Comparison of ENCODE assay signal across 8 cellular contexts in the genomic region with DNA sequence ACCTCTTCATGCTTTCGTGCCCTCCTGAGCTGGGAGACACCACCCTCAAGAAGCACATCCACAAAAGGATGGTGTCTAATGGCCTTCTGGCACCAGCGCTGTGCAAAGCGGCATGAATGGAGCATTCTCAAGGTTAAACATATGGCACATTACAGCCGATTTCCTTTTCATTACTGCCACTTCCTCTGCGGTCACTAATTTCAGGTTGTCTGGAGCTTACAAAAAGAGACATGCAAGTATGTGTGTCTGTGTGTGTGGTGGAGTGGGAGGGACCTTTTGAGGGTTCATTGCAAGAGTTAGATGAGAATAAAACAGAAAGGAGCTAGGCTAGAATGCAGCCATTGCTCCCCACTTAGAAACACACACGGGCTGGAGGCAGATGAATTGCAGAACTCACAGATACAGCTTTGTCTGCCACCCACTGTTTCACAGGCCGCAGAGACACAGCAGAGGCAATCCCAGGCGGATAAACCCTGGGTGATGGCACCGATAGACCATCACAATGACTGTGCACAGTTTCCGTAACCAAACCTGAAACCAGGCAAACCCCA.
DNase-seq lines count a peak whose midpoint lies in the region; ATAC-seq and TF ChIP-seq lines count a peak whose summit lies in the region.

No MANE protein-coding gene starts in this region.

- POLR2A ChIA-PET in RWPE1 (lab: Yijun Ruan, JAX; ENCODE audit: low non-redundant PET), result no interaction called here

- H3K9me3 ChIP-seq in neutrophil, result no peaks in the 10 kb centered on the region

- H3K27me3 Mint-ChIP-seq in activated naive CD8-positive, alpha-beta T cell treated with anti-CD3 and anti-CD28 coated beads for 36 hours, result no peaks in the 10 kb centered on the region

- H3K27ac ChIP-seq in neutrophil (peak overlapping the region; percentile 32), RWPE1 (no peak overlapping the region)

- peak; percentile 43 for ATAC-seq in GM18873 (IDR thresholded peaks at IDR 0.05; ENCODE audit: low FRiP score, unreplicated experiment)
- ATAC-seq in HG03139 (IDR thresholded peaks at IDR 0.05; ENCODE audit: unreplicated experiment), result peak; percentile 79

- no peaks in the 10 kb centered on the region for H3K36me3 ChIP-seq in neutrophil

- H3K9me3 Mint-ChIP-seq in activated naive CD8-positive, alpha-beta T cell treated with anti-CD3 and anti-CD28 coated beads for 36 hours, result peaks cover 6% of the 10 kb centered on the region

- peaks cover 9 to 15% of the 10 kb centered on the region in 2 experiments for H3K4me1 ChIP-seq in neutrophil (ENCODE audit: control insufficient read depth in 1 of 2, insufficient read depth in 1 of 2, low read depth in 1 of 2, low read length in 1 of 2)

- H3K27me3 ChIP-seq in neutrophil, result no peaks in the 10 kb centered on the region

- peaks cover 16% of the 10 kb centered on the region for H3K4me1 Mint-ChIP-seq in activated naive CD8-positive, alpha-beta T cell treated with anti-CD3 and anti-CD28 coated beads for 36 hours

- H3K36me3 Mint-ChIP-seq in activated naive CD8-positive, alpha-beta T cell treated with anti-CD3 and anti-CD28 coated beads for 36 hours, result peaks cover 3% of the 10 kb centered on the region

- DNase-seq in Ammon's horn (ENCODE audit: low spot score) (peak; percentile 81), RPMI7951 (ENCODE audit: low read depth) (peak; percentile 88), RWPE1 (ENCODE audit: low spot score) (no peak), NCI-H226 (no peak)
- DNase-seq in activated naive CD8-positive, alpha-beta T cell treated with anti-CD3 and anti-CD28 coated beads for 36 hours, result peak; percentile 47

- CTCF ChIA-PET in RWPE1 (lab: Yijun Ruan, JAX), result no interaction called here

- no peak for TF ChIP-seq CTCF in neutrophil (IDR thresholded peaks at IDR 0.05)
- TF ChIP-seq CTCF in RWPE1 (conservative IDR thresholded peaks at IDR 0.05; ENCODE audit: low read depth), result no peak

- H3K4me3 Mint-ChIP-seq in activated naive CD8-positive, alpha-beta T cell treated with anti-CD3 and anti-CD28 coated beads for 36 hours, result peak overlapping the region; percentile 47

- H3K4me3 ChIP-seq in neutrophil (ENCODE audit: low read depth in 1 of 2, low read length in 1 of 2), result no peak overlapping the region

- peak overlapping the region; percentile 52 for H3K27ac Mint-ChIP-seq in activated naive CD8-positive, alpha-beta T cell treated with anti-CD3 and anti-CD28 coated beads for 36 hours

Comparison
In these comparisons a context has a peak if more than half of its experiments do, and no peak if none do; other contexts are left out.
1. DNase-seq: peak in Ammon's horn (single experiment), RPMI7951 (single experiment) and activated naive CD8-positive, alpha-beta T cell treated with anti-CD3 and anti-CD28 coated beads for 36 hours (single experiment); none in RWPE1 (single experiment) and NCI-H226 (single experiment).